8 cellular contexts compared by ENCODE assay signal in the genomic region with DNA sequence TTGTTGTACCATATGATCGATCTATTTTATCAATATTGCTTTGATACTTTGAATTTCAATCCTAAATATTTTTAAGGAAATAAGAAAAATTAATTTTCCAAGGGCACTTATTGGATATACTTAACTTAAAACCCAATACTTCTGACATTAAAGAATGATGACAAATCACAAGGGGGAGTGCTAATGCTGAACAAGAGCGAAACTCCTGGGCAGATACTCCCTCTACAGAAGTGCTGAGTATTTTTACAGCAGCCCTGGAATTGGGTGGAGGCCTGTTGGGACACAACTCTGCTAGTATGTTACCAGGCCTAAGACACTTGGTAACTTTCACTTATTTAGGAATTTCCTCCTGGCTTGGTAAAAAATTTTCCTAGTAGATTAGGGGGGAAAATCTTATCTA.
DNase-seq lines count a peak whose midpoint lies in the region; ATAC-seq and TF ChIP-seq lines count a peak whose summit lies in the region.

No MANE protein-coding gene starts in this region.

- DNase-seq in DMS 273 (lab: John Stamatoyannopoulos, UW; ENCODE audit: unreplicated experiment) = peak; percentile 5
- DNase-seq in DMS 273 treated with DMSO at 0.1 percent for 48 hours (lab: John Stamatoyannopoulos, UW) = no peak
- peak; percentile 38 for DNase-seq in SW480 (ENCODE audit: low spot score)
- DNase-seq in foreskin fibroblast = peak; percentile 38 to 81
- peak; percentile 30 for DNase-seq in skeletal muscle cell (ENCODE audit: low read depth)
- no peak for DNase-seq in activated gamma-delta T cell (lab: John Stamatoyannopoulos, UW)
- no peak for DNase-seq in NCI-H1694 treated with DMSO at 0.1 percent for 48 hours (lab: John Stamatoyannopoulos, UW)

- no peak overlapping the region for H3K4me3 ChIP-seq in foreskin fibroblast (ENCODE audit: low read depth in 1 of 2, low read length in 2 of 2)
- no peak overlapping the region for H3K4me3 ChIP-seq in skeletal muscle cell (ENCODE audit: low read depth, low read length)

- TF ChIP-seq CTCF in foreskin fibroblast (IDR thresholded peaks at IDR 0.05; ENCODE audit: low read depth, low read length) = peak; percentile 8

- no peak for ATAC-seq in HG03439 (IDR thresholded peaks at IDR 0.05; ENCODE audit: unreplicated experiment)

Comparison
In these comparisons a context has a peak if more than half of its experiments do, and no peak if none do; other contexts are left out.
1. DNase-seq: peak in DMS 273 (single experiment), SW480 (single experiment), foreskin fibroblast (2 of 2) and skeletal muscle cell (single experiment); none in DMS 273 treated with DMSO at 0.1 percent for 48 hours (single experiment), activated gamma-delta T cell (single experiment) and NCI-H1694 treated with DMSO at 0.1 percent for 48 hours (single experiment).